In the genomic region with DNA sequence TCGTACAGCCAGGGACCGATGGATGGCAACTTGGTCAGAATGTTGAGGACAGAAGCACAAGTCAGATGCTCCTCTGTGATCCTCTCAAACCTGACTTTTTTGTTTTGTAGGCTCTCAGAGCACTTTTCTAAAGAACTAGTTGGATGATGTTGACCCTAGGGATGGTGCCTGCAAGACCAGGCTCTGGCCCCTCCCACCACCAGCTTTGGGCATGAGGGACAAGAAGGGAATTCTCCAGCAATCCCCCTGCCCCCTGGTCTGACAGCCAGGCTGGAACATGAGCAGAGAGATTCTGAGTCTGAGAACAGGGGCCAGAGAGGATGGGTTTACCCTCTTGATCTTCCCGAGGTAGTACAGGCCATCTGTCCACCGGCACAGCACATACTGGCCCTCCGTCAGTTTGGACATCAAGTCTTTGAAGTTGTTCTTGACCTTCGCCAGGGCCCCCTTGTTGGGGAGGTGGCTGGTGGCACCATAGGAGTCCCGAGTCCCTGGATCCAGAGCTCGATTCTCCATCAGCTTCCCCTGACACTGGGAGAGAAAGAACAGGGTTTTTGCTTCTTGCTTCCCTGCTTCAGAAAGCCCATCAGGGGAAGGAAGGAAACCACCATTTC, we compare ENCODE assay signal across 10 cellular contexts. TPM values are rescaled to one million over a fixed set of nuclear protein-coding genes. Genes with fewer than 3 reads are reported as not detected.
DNase-seq lines count a peak whose midpoint lies in the region; ATAC-seq and TF ChIP-seq lines count a peak whose summit lies in the region.
"Had no signal": no experiment of that assay in that cellular context is flagged by ENCODE, and none has a peak within 500 bp of the region (broad histone marks: within the 10 kb centered on the region; RNA-seq: fewer than 3 reads in every experiment).

No MANE protein-coding gene starts in this region.

- DNase-seq in activated CD4-positive, alpha-beta T cell treated with anti-CD3 and anti-CD28 coated beads for 36 hours, result no peak
- DNase-seq in activated CD4-positive, alpha-beta T cell treated with anti-CD3 and anti-CD28 coated beads, Interleukin-2, amount 50 U/mL, for 1 hour, result no peak
- DNase-seq in NCI-H2029 (lab: John Stamatoyannopoulos, UW) (no peak), NCI-H1417 (lab: John Stamatoyannopoulos, UW) (no peak)
- DNase-seq: NCI-H1048, ovary had no signal

- H3K4me1 Mint-ChIP-seq in activated CD4-positive, alpha-beta T cell treated with anti-CD3 and anti-CD28 coated beads for 36 hours, result peaks cover 68% of the 10 kb centered on the region
- peaks cover 61% of the 10 kb centered on the region for H3K4me1 Mint-ChIP-seq in activated naive CD8-positive, alpha-beta T cell (ENCODE audit: low read depth)
- peaks cover 14% of the 10 kb centered on the region for H3K4me1 Mint-ChIP-seq in nephron

- peaks cover 7% of the 10 kb centered on the region for H4K20me1 ChIP-seq in Loucy (ENCODE audit: insufficient read depth, low read length, poor library complexity, severe bottlenecking)

- POLR2A ChIA-PET in activated CD4-positive, alpha-beta T cell treated with anti-CD3 and anti-CD28 coated beads for 36 hours (lab: Charles Lee), result no interaction called here

- no peaks in the 10 kb centered on the region for H3K9me3 Mint-ChIP-seq in activated CD4-positive, alpha-beta T cell treated with anti-CD3 and anti-CD28 coated beads for 36 hours (ENCODE audit: low read depth)
- no peaks in the 10 kb centered on the region for H3K9me3 Mint-ChIP-seq in activated naive CD8-positive, alpha-beta T cell (ENCODE audit: low read depth)
- no peaks in the 10 kb centered on the region for H3K9me3 Mint-ChIP-seq in nephron

- no peak overlapping the region for H2AFZ ChIP-seq in Loucy (ENCODE audit: low read length)

- no peak for TF ChIP-seq CTCF in Loucy (conservative IDR thresholded peaks at IDR 0.05; ENCODE audit: low read length)
- TF ChIP-seq CTCF in nephron (IDR thresholded peaks at IDR 0.05; ENCODE audit: unreplicated experiment in 3 of 3), result no peak

- no peaks in the 10 kb centered on the region for H3K9me3 ChIP-seq in Loucy (ENCODE audit: insufficient read depth, low read depth, low read length)
- H3K9me3 ChIP-seq: ovary had no signal

- peaks cover 73% of the 10 kb centered on the region for H3K36me3 Mint-ChIP-seq in activated CD4-positive, alpha-beta T cell treated with anti-CD3 and anti-CD28 coated beads for 36 hours (ENCODE audit: low read depth)
- H3K36me3 Mint-ChIP-seq in activated naive CD8-positive, alpha-beta T cell, result peaks cover 15% of the 10 kb centered on the region
- H3K36me3 Mint-ChIP-seq in nephron (ENCODE audit: low read depth), result peaks cover 8% of the 10 kb centered on the region

- H3K27me3 Mint-ChIP-seq in activated CD4-positive, alpha-beta T cell treated with anti-CD3 and anti-CD28 coated beads for 36 hours, result no peaks in the 10 kb centered on the region
- H3K27me3 Mint-ChIP-seq in activated naive CD8-positive, alpha-beta T cell, result no peaks in the 10 kb centered on the region
- peaks cover 14% of the 10 kb centered on the region for H3K27me3 Mint-ChIP-seq in nephron (ENCODE audit: low read depth)

- peaks cover 48% of the 10 kb centered on the region for H3K36me3 ChIP-seq in Loucy (ENCODE audit: insufficient read depth, low read length)
- H3K36me3 ChIP-seq: ovary had no signal

- CTCF ChIA-PET in activated CD4-positive, alpha-beta T cell treated with anti-CD3 and anti-CD28 coated beads for 36 hours (lab: Charles Lee), result no interaction called here

- peak overlapping the region; percentile 97 for H3K4me2 ChIP-seq in Loucy (ENCODE audit: low read depth, low read length, poor library complexity, severe bottlenecking)

- peaks cover 69% of the 10 kb centered on the region for H3K4me1 ChIP-seq in Loucy (ENCODE audit: insufficient read depth, low read length, poor library complexity, severe bottlenecking)

- peaks cover 8% of the 10 kb centered on the region; the same call in 1 of the 2 replicates for H3F3A ChIP-seq in Loucy (ENCODE audit: low read depth)

- peak overlapping the region; percentile 80 for H3K4me3 ChIP-seq in Loucy (ENCODE audit: low read length, poor library complexity, severe bottlenecking)
- H3K4me3 ChIP-seq: ovary had no signal

- peak overlapping the region; percentile 99 for H3K9ac ChIP-seq in Loucy (ENCODE audit: low read depth, low read length, poor library complexity, severe bottlenecking)

- intact Hi-C loops in activated CD4-positive, alpha-beta T cell treated with anti-CD3 and anti-CD28 coated beads for 36 hours (cut with DNase I, micrococcal nuclease), result loop anchor here in 1 of 2 experiments (10.0 kb wide), 1 partner anchor 200 kb away; a partner anchor contains a TSS

- H3K79me2 ChIP-seq in Loucy (ENCODE audit: insufficient read depth, low read length), result peaks cover 89% of the 10 kb centered on the region

- peak overlapping the region; percentile 85 for H3K4me3 Mint-ChIP-seq in activated CD4-positive, alpha-beta T cell treated with anti-CD3 and anti-CD28 coated beads for 36 hours
- peak overlapping the region; percentile 5 for H3K4me3 Mint-ChIP-seq in activated naive CD8-positive, alpha-beta T cell
- peak overlapping the region; percentile 32 to 83 (median 80) for H3K4me3 Mint-ChIP-seq in nephron

- H3K9me2 ChIP-seq in Loucy (replicated peaks; ENCODE audit: low read depth, low read length), result no peaks in the 10 kb centered on the region

- H3K27me3 ChIP-seq in Loucy (ENCODE audit: insufficient read depth, low read length, poor library complexity, severe bottlenecking), result no peaks in the 10 kb centered on the region
- H3K27me3 ChIP-seq: ovary had no signal

- peak overlapping the region; percentile 94 for H3K27ac Mint-ChIP-seq in activated CD4-positive, alpha-beta T cell treated with anti-CD3 and anti-CD28 coated beads for 36 hours
- peak overlapping the region; percentile 95 for H3K27ac Mint-ChIP-seq in activated naive CD8-positive, alpha-beta T cell
- H3K27ac Mint-ChIP-seq in nephron, result peak overlapping the region in 2 of 3 experiments; percentile 45 to 77

- no peak for ATAC-seq in activated CD4-positive, alpha-beta T cell treated with anti-CD3 and anti-CD28 coated beads for 36 hours
- ATAC-seq in HG03039 (IDR thresholded peaks at IDR 0.05; ENCODE audit: unreplicated experiment), result no peak

RNA-seq across cellular contexts. Expression of a gene that starts 2.7 kb away (rescaled TPM):
- 100 to 1,000 TPM; 168 to 169 TPM for total RNA-seq in activated CD4-positive, alpha-beta T cell treated with anti-CD3 and anti-CD28 coated beads for 36 hours

RNA-seq across cellular contexts. Expression of a gene that starts 31.6 kb away (rescaled TPM):
- 10 to 100 TPM; 53.5 to 58.3 TPM for total RNA-seq in activated CD4-positive, alpha-beta T cell treated with anti-CD3 and anti-CD28 coated beads for 36 hours

RNA-seq across cellular contexts. Expression of a gene that starts 52.3 kb away (rescaled TPM):
- 100 to 1,000 TPM; 103 to 113 TPM for total RNA-seq in activated CD4-positive, alpha-beta T cell treated with anti-CD3 and anti-CD28 coated beads for 36 hours

Comparison
In these comparisons a context has a peak if more than half of its experiments do, and no peak if none do; other contexts are left out.
1. H3K4me3 Mint-ChIP-seq: peak in every context shown above with its lines; median percentile 85 in activated CD4-positive, alpha-beta T cell treated with anti-CD3 and anti-CD28 coated beads for 36 hours; 80 in nephron; 5 in activated naive CD8-positive, alpha-beta T cell.